Comparison of ENCODE assay signal across 26 cellular contexts in genomic region chr10:131178956-131179355, GRCh38.
DNase-seq lines count a peak whose midpoint lies in the region.
"Had no signal": no experiment of that assay in that cellular context is flagged by ENCODE, and none has a peak within 500 bp of the region (broad histone marks: within the 10 kb centered on the region; RNA-seq: fewer than 3 reads in every experiment).

No MANE protein-coding gene starts in this region.

- no peak overlapping the region for H3K27ac ChIP-seq in neuronal stem cell (replicated peaks; ENCODE audit: low read length)
- H3K27ac ChIP-seq: C4-2B, dorsolateral prefrontal cortex, HL-60, left lung, transverse colon, VCaP had no signal

- no peak overlapping the region for H4K91ac ChIP-seq in neuronal stem cell (ENCODE audit: low read depth, low read length, poor library complexity)

- H3K4me3 Mint-ChIP-seq in activated T-helper 2 cell treated with anti-CD3 and anti-CD28 coated beads, Interferon-gamma antibody, Interleukin-2, Interleukin-4, amounts not matched to agents 10 μg/mL and 5 μg/mL and 100 μg/mL, durations not matched to agents 14 hours and 24 hours and 36 hours (ENCODE audit: low read depth) = no peak overlapping the region
- H3K4me3 Mint-ChIP-seq: activated T-cell treated with anti-CD3 and anti-CD28 coated beads, Interleukin-2, amount 50 U/mL, for 24 hours; GM23338; stimulated activated naive CD8-positive, alpha-beta T cell treated with anti-CD3 and anti-CD28 coated beads, Interleukin-15, amount 100 ng/mL, for 72 hours had no signal

- H3K14ac ChIP-seq in neuronal stem cell (ENCODE audit: low read length) = peak overlapping the region; percentile 14

- no peak overlapping the region for H3K4me3 ChIP-seq in neuronal stem cell (ENCODE audit: low read length in 2 of 2)
- H3K4me3 ChIP-seq: dorsolateral prefrontal cortex, GM23338, left lung, transverse colon had no signal

- no peak overlapping the region for H3K4me2 ChIP-seq in neuronal stem cell (ENCODE audit: insufficient read depth, low read length, poor library complexity, severe bottlenecking)
- H3K4me2 ChIP-seq: GM23338 had no signal

- peak overlapping the region; percentile 44 for H3K23ac ChIP-seq in neuronal stem cell (ENCODE audit: low read depth, low read length, poor library complexity)

- H3K9ac ChIP-seq in neuronal stem cell (ENCODE audit: low read depth, low read length, poor library complexity) = no peak overlapping the region

- no peak overlapping the region for H2BK120ac ChIP-seq in neuronal stem cell (ENCODE audit: low read depth, low read length)

- H2BK12ac ChIP-seq in neuronal stem cell (ENCODE audit: low read length) = no peak overlapping the region

- peak overlapping the region; percentile 64 for H2AK5ac ChIP-seq in neuronal stem cell (ENCODE audit: low read depth, low read length)

- H4K8ac ChIP-seq in neuronal stem cell (ENCODE audit: low read depth, low read length) = no peak overlapping the region

- WGBS in neuronal stem cell (ENCODE audit: extremely low coverage in 2 of 2, insufficient read length in 2 of 2, insufficient replicate concordance in 1 of 2), 2 donors = no CpG with 5 or more reads among the region's 17 CpGs

- intact Hi-C loops in activated T-helper 2 cell treated with anti-CD3 and anti-CD28 coated beads, Interferon-gamma antibody, Interleukin-2, Interleukin-4, amounts not matched to agents 10 μg/mL and 5 μg/mL and 100 μg/mL, durations not matched to agents 14 hours and 24 hours and 36 hours (cut with micrococcal nuclease) = no loop called here

- H3K36me3 ChIP-seq in neuronal stem cell (replicated peaks in 1 of 2; ENCODE audit: control insufficient read depth in 2 of 2, insufficient read depth in 2 of 2, low read length in 2 of 2) = peaks cover 0 to 1% of the 10 kb centered on the region in 2 donors
- H3K36me3 ChIP-seq: left lung, transverse colon had no signal

- H3K79me1 ChIP-seq in neuronal stem cell (ENCODE audit: low read depth, low read length) = no peaks in the 10 kb centered on the region

- peak overlapping the region; percentile 21 for H2BK15ac ChIP-seq in neuronal stem cell (ENCODE audit: low read length)

- H3K4me1 Mint-ChIP-seq in activated T-helper 2 cell treated with anti-CD3 and anti-CD28 coated beads, Interferon-gamma antibody, Interleukin-2, Interleukin-4, amounts not matched to agents 10 μg/mL and 5 μg/mL and 100 μg/mL, durations not matched to agents 14 hours and 24 hours and 36 hours (ENCODE audit: low read depth) = no peaks in the 10 kb centered on the region
- H3K4me1 Mint-ChIP-seq: stimulated activated naive CD8-positive, alpha-beta T cell treated with anti-CD3 and anti-CD28 coated beads, Interleukin-15, amount 100 ng/mL, for 72 hours had no signal

- peaks cover 0 to 12% of the 10 kb centered on the region in 2 donors for H3K4me1 ChIP-seq in neuronal stem cell (ENCODE audit: control insufficient read depth in 2 of 2, insufficient read depth in 1 of 2, low read depth in 1 of 2, low read length in 2 of 2)
- H3K4me1 ChIP-seq: left lung, transverse colon had no signal

- no peak overlapping the region for H3K4ac ChIP-seq in neuronal stem cell (ENCODE audit: low read length)

- H3K27ac Mint-ChIP-seq in activated T-helper 2 cell treated with anti-CD3 and anti-CD28 coated beads, Interferon-gamma antibody, Interleukin-2, Interleukin-4, amounts not matched to agents 10 μg/mL and 5 μg/mL and 100 μg/mL, durations not matched to agents 14 hours and 24 hours and 36 hours = no peak overlapping the region
- H3K27ac Mint-ChIP-seq: activated T-cell treated with anti-CD3 and anti-CD28 coated beads, Interleukin-2, amount 50 U/mL, for 24 hours; GM23338; stimulated activated naive CD8-positive, alpha-beta T cell treated with anti-CD3 and anti-CD28 coated beads, Interleukin-15, amount 100 ng/mL, for 72 hours had no signal

- peak overlapping the region; percentile 7 for H3K18ac ChIP-seq in neuronal stem cell (ENCODE audit: low read length)

- no peaks in the 10 kb centered on the region for H3K27me3 Mint-ChIP-seq in activated T-helper 2 cell treated with anti-CD3 and anti-CD28 coated beads, Interferon-gamma antibody, Interleukin-2, Interleukin-4, amounts not matched to agents 10 μg/mL and 5 μg/mL and 100 μg/mL, durations not matched to agents 14 hours and 24 hours and 36 hours (ENCODE audit: low read depth)
- H3K27me3 Mint-ChIP-seq: activated T-cell treated with anti-CD3 and anti-CD28 coated beads, Interleukin-2, amount 50 U/mL, for 24 hours; stimulated activated naive CD8-positive, alpha-beta T cell treated with anti-CD3 and anti-CD28 coated beads, Interleukin-15, amount 100 ng/mL, for 72 hours had no signal

- H2BK5ac ChIP-seq in neuronal stem cell (ENCODE audit: low read length) = no peak overlapping the region

- H3K9me3 Mint-ChIP-seq in activated T-helper 2 cell treated with anti-CD3 and anti-CD28 coated beads, Interferon-gamma antibody, Interleukin-2, Interleukin-4, amounts not matched to agents 10 μg/mL and 5 μg/mL and 100 μg/mL, durations not matched to agents 14 hours and 24 hours and 36 hours = no peaks in the 10 kb centered on the region
- H3K9me3 Mint-ChIP-seq: stimulated activated naive CD8-positive, alpha-beta T cell treated with anti-CD3 and anti-CD28 coated beads, Interleukin-15, amount 100 ng/mL, for 72 hours had no signal

- peak; percentile 28 for DNase-seq in activated CD8-positive, alpha-beta memory T cell treated with anti-CD3 and anti-CD28 coated beads, Interleukin-2, amount 50 U/mL, for 48 hours
- DNase-seq in activated CD8-positive, alpha-beta memory T cell treated with anti-CD3 and anti-CD28 coated beads for 24 hours = no peak
- DNase-seq in NCI-H69 (lab: John Stamatoyannopoulos, UW) = peak; percentile 79
- no peak for DNase-seq in neuronal stem cell (ENCODE audit: low spot score)
- DNase-seq in ureter (ENCODE audit: low spot score) = peak; percentile 36
- DNase-seq in activated T-helper 2 cell treated with anti-CD3 and anti-CD28 coated beads, Interferon-gamma antibody, Interleukin-2, Interleukin-4, amounts not matched to agents 10 μg/mL and 5 μg/mL and 100 μg/mL, durations not matched to agents 14 hours and 24 hours and 36 hours (ENCODE audit: low spot score) = no peak
- DNase-seq in activated CD4-positive, CD25-positive, alpha-beta regulatory T cell treated with anti-CD3 and anti-CD28 coated beads, Interleukin-2, amount 50 U/mL, for 72 hours = no peak
- DNase-seq: activated CD4-positive, alpha-beta T cell treated with anti-CD3 and anti-CD28 coated beads for 48 hours; activated naive CD4-positive, alpha-beta T cell; activated T-cell treated with anti-CD3 and anti-CD28 coated beads, Interleukin-2, amount 50 U/mL, for 24 hours; cerebellar nuclear complex; hippocampal formation; left lung; mesendoderm; NCI-H1930; small intestine; stimulated activated CD4-positive, alpha-beta T cell treated with anti-CD3 and anti-CD28 coated beads, Interleukin-1b, Interleukin-23, amount 100 ng/mL, for 48 hours; stimulated activated naive CD8-positive, alpha-beta T cell treated with anti-CD3 and anti-CD28 coated beads, Interleukin-15, amount 100 ng/mL, for 72 hours; SW 1271; T-helper 9 cell; transverse colon had no signal

- H3K27me3 ChIP-seq in neuronal stem cell (ENCODE audit: control insufficient read depth in 3 of 3, insufficient read depth in 3 of 3, low read depth in 1 of 3, low read length in 3 of 3) = no peaks in the 10 kb centered on the region
- H3K27me3 ChIP-seq: transverse colon had no signal

- no peak overlapping the region for H2AFZ ChIP-seq in neuronal stem cell (ENCODE audit: low read length)
- H2AFZ ChIP-seq: GM23338 had no signal

- H3K9me3 ChIP-seq in neuronal stem cell (replicated peaks in 1 of 2; ENCODE audit: control insufficient read depth in 2 of 2, insufficient read depth in 1 of 2, low read depth in 1 of 2, low read length in 2 of 2) = peaks cover 7 to 8% of the 10 kb centered on the region in 2 donors
- H3K9me3 ChIP-seq: transverse colon had no signal

- no peaks in the 10 kb centered on the region for H3K36me3 Mint-ChIP-seq in activated T-helper 2 cell treated with anti-CD3 and anti-CD28 coated beads, Interferon-gamma antibody, Interleukin-2, Interleukin-4, amounts not matched to agents 10 μg/mL and 5 μg/mL and 100 μg/mL, durations not matched to agents 14 hours and 24 hours and 36 hours (ENCODE audit: low read depth)

Comparison
In these comparisons a context has a peak if more than half of its experiments do, and no peak if none do; other contexts are left out.
1. DNase-seq: peak in activated CD8-positive, alpha-beta memory T cell treated with anti-CD3 and anti-CD28 coated beads, Interleukin-2, amount 50 U/mL, for 48 hours (single experiment), NCI-H69 (single experiment) and ureter (single experiment); none in activated CD8-positive, alpha-beta memory T cell treated with anti-CD3 and anti-CD28 coated beads for 24 hours (single experiment), neuronal stem cell (single experiment), activated T-helper 2 cell treated with anti-CD3 and anti-CD28 coated beads, Interferon-gamma antibody, Interleukin-2, Interleukin-4, amounts not matched to agents 10 μg/mL and 5 μg/mL and 100 μg/mL, durations not matched to agents 14 hours and 24 hours and 36 hours (single experiment) and activated CD4-positive, CD25-positive, alpha-beta regulatory T cell treated with anti-CD3 and anti-CD28 coated beads, Interleukin-2, amount 50 U/mL, for 72 hours (single experiment).